ENCODE assay signal across 20 cellular contexts in the genomic region with DNA sequence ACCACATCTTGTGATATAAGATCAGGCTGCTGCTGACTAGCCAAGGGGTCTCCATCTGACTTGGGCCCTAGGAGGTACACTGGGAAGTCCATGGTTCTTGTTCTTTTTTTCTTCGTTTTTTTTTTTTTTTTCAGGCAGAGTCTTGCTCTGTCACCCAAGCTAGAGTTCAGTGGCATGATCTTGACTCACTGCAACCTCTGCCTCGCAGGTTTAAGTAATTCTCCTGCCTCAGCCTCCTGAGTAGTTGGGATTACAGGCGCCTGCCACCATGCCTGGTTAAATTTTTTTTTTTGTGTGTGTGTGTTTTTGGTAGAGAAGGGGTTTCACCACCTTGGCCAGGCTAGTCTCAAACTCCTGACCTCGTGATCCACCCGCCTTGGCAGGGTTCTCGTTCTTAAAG.
"Had no signal": no experiment of that assay in that cellular context is flagged by ENCODE, and none has a peak within 500 bp of the region (broad histone marks: within the 10 kb centered on the region; RNA-seq: fewer than 3 reads in every experiment).

No MANE protein-coding gene starts in this region.

- H3K4me1 ChIP-seq: left lung, prostate gland, tibial nerve, upper lobe of left lung had no signal

- H3K4me3 ChIP-seq: dorsolateral prefrontal cortex, left lung, prostate gland, skin epidermis, thoracic aorta, tibial nerve, upper lobe of left lung had no signal

- ATAC-seq: esophagus mucosa; left cardiac atrium; left lung; naive thymus-derived CD4-positive, alpha-beta T cell; right cardiac atrium; stimulated activated naive B cell treated with anti-CD40 and anti-IgM and Interleukin-4, amounts not matched to agents 10 μg/mL and 1 μg/mL and 100 μg/mL, for 72 hours had no signal

- H3K27ac ChIP-seq: dorsolateral prefrontal cortex, epithelial cell of prostate, left lung, prostate gland, skin epidermis, thoracic aorta, tibial nerve, upper lobe of left lung had no signal

- H3K36me3 ChIP-seq: left lung, prostate gland, thoracic aorta, tibial nerve, upper lobe of left lung had no signal

- H3K27me3 ChIP-seq: left lung, tibial nerve, upper lobe of left lung had no signal

- DNase-seq: caudate nucleus; dorsolateral prefrontal cortex; effector CD4-positive, alpha-beta T cell; endodermal cell; kidney; left cardiac atrium; left lung; naive thymus-derived CD4-positive, alpha-beta T cell; nucleus accumbens; right cardiac atrium; stimulated activated CD4-positive, alpha-beta T cell treated with anti-CD3 and anti-CD28 coated beads, Interleukin-15, amount 100 ng/mL, for 24 hours; stimulated activated CD4-positive, alpha-beta T cell treated with anti-CD3 and anti-CD28 coated beads, Interleukin-2, amount 100 ng/mL, for 48 hours; stimulated activated naive B cell treated with anti-CD40 and anti-IgM and Interleukin-4, amounts not matched to agents 10 μg/mL and 1 μg/mL and 100 μg/mL, for 72 hours; upper lobe of left lung had no signal
